In the genomic region with DNA sequence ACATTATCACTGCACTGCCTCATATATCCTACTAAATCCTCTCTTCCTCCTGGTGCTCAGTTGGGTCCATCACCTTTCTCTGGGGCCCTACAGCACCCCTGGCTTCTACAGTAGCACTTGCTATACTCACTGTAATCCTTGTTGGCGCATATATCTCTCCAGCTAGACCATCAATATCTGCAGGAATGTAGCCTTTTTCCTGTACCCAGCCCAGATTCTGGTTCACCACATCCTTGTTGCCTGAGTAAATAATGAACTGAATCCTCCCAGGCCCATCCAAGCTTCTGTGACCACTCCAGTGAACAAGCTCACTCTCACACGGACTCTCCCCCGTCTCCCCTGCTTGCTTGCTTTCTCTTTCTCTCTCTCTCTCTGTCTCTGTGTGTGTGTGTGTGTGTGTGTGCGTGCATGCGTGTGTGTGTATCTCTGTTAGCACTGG, we compare ENCODE assay signal across 10 cellular contexts.
DNase-seq lines count a peak whose midpoint lies in the region; ATAC-seq and TF ChIP-seq lines count a peak whose summit lies in the region.
"Had no signal": no experiment of that assay in that cellular context is flagged by ENCODE, and none has a peak within 500 bp of the region (broad histone marks: within the 10 kb centered on the region; RNA-seq: fewer than 3 reads in every experiment).

No MANE protein-coding gene starts in this region.

- H3K36me3 Mint-ChIP-seq in natural killer cell, result peaks cover 6% of the 10 kb centered on the region

- no peaks in the 10 kb centered on the region for H3K9me2 ChIP-seq in Karpas-422 (replicated peaks; ENCODE audit: insufficient read depth, low read length)

- peak overlapping the region; percentile 27 to 87 for H3K27ac Mint-ChIP-seq in natural killer cell

- H3K27ac ChIP-seq in Karpas-422 (ENCODE audit: low read length) (no peak overlapping the region), body of pancreas (no peak overlapping the region), ascending aorta (no peak overlapping the region)

- peak; percentile 83 for DNase-seq in Daoy (ENCODE audit: low read depth)
- DNase-seq in Karpas-422, result peak; percentile 49
- DNase-seq in body of pancreas, result peak in 1 of 4 donors; percentile 8
- peak; percentile 43 for DNase-seq in natural killer cell
- no peak for DNase-seq in Right ventricle myocardium superior
- DNase-seq in ureter (ENCODE audit: low spot score), result no peak
- no peak for DNase-seq in ascending aorta (ENCODE audit: low spot score in 2 of 2)
- DNase-seq: NCI-H1930; stimulated activated CD8-positive, alpha-beta memory T cell treated with anti-CD3 and anti-CD28 coated beads, Interleukin-4, amount 100 ng/mL, for 48 hours had no signal

- peak overlapping the region; percentile 32 for H3K4me3 Mint-ChIP-seq in natural killer cell

- H3K9me3 ChIP-seq in Karpas-422 (ENCODE audit: low read length) (no peaks in the 10 kb centered on the region), body of pancreas (no peaks in the 10 kb centered on the region), ascending aorta (no peaks in the 10 kb centered on the region)

- ATAC-seq in body of pancreas (peak; percentile 55), natural killer cell (peak; percentile 98 to 100 (median 99)), Right ventricle myocardium superior (ENCODE audit: poor library complexity) (no peak), GM21423 (IDR thresholded peaks at IDR 0.05; ENCODE audit: unreplicated experiment) (no peak)

- no peak for TF ChIP-seq POLR2A in body of pancreas (IDR thresholded peaks at IDR 0.05)

- H3K27me3 Mint-ChIP-seq in natural killer cell (ENCODE audit: low read depth in 2 of 2), result no peaks in the 10 kb centered on the region

- intact Hi-C loops in body of pancreas (cut with DNase I), result no loop called here
- intact Hi-C loops in natural killer cell (cut with micrococcal nuclease), result loop anchor here (10.0 kb wide), 1 partner anchor 94 kb away; no protein-coding TSS in a partner anchor
- intact Hi-C loops in Right ventricle myocardium superior (cut with DNase I), result no loop called here
- intact Hi-C loops in ascending aorta (cut with DNase I), result no loop called here

- H3K4me3 ChIP-seq in Karpas-422 (ENCODE audit: low read length), result no peak overlapping the region
- no peak overlapping the region for H3K4me3 ChIP-seq in body of pancreas
- H3K4me3 ChIP-seq in ascending aorta, result no peak overlapping the region

- 47 to 51% methylated on average over 5 of the region's 5 CpGs for WGBS in body of pancreas, 2 donors

- peaks cover 15 to 18% of the 10 kb centered on the region in 2 donors for H3K4me1 Mint-ChIP-seq in natural killer cell

- H3K4me1 ChIP-seq in Karpas-422 (ENCODE audit: low read length), result no peaks in the 10 kb centered on the region
- no peaks in the 10 kb centered on the region for H3K4me1 ChIP-seq in body of pancreas
- H3K4me1 ChIP-seq in ascending aorta, result no peaks in the 10 kb centered on the region

- no peak overlapping the region for H2AFZ ChIP-seq in Karpas-422 (ENCODE audit: low read length)

- H3K9me3 Mint-ChIP-seq in natural killer cell, result no peaks in the 10 kb centered on the region

- H4K20me1 ChIP-seq in Karpas-422 (ENCODE audit: insufficient read depth, low read depth, low read length), result no peaks in the 10 kb centered on the region

- no peak overlapping the region for H3K4me2 ChIP-seq in Karpas-422 (ENCODE audit: low read depth, low read length, poor library complexity, severe bottlenecking)

- no peak overlapping the region for H3K9ac ChIP-seq in Karpas-422 (ENCODE audit: low read length)

- TF ChIP-seq CTCF in body of pancreas (IDR thresholded peaks at IDR 0.05) (no peak), natural killer cell (IDR thresholded peaks at IDR 0.05) (no peak), ascending aorta (IDR thresholded peaks at IDR 0.05) (no peak)

- H3K27me3 ChIP-seq in Karpas-422 (ENCODE audit: low read length), result no peaks in the 10 kb centered on the region
- H3K27me3 ChIP-seq in body of pancreas, result no peaks in the 10 kb centered on the region
- H3K27me3 ChIP-seq in ascending aorta, result no peaks in the 10 kb centered on the region

- no peaks in the 10 kb centered on the region for H3K36me3 ChIP-seq in Karpas-422 (ENCODE audit: insufficient read depth, low read length)
- H3K36me3 ChIP-seq in body of pancreas (replicated peaks in 1 of 2; ENCODE audit: insufficient read depth in 1 of 2, low read depth in 2 of 2), result no peaks in the 10 kb centered on the region
- H3K36me3 ChIP-seq in ascending aorta, result no peaks in the 10 kb centered on the region

- H3K79me2 ChIP-seq in Karpas-422 (ENCODE audit: low read length), result no peaks in the 10 kb centered on the region

Comparison
In these comparisons a context has a peak if more than half of its experiments do, and no peak if none do; other contexts are left out.
1. DNase-seq: peak in Daoy (single experiment), Karpas-422 (single experiment) and natural killer cell (single experiment); none in Right ventricle myocardium superior (single experiment), ureter (single experiment) and ascending aorta (0 of 2).
2. ATAC-seq: peak in body of pancreas (single experiment) and natural killer cell (3 of 3); none in Right ventricle myocardium superior (single experiment) and GM21423 (single experiment).